36 cellular contexts compared by ENCODE assay signal in genomic region chr13:65028101-65028500, GRCh38.
DNase-seq lines count a peak whose midpoint lies in the region; ATAC-seq, FAIRE-seq and TF ChIP-seq lines count a peak whose summit lies in the region.
"Had no signal": no experiment of that assay in that cellular context is flagged by ENCODE, and none has a peak within 500 bp of the region (broad histone marks: within the 10 kb centered on the region; RNA-seq: fewer than 3 reads in every experiment).

No MANE protein-coding gene starts in this region.

- no peak for TF ChIP-seq CTCF in HFFc6 (IDR thresholded peaks at IDR 0.05)
- TF ChIP-seq CTCF in Loucy (conservative IDR thresholded peaks at IDR 0.05; ENCODE audit: low read length), result no peak
- no peak for TF ChIP-seq CTCF in astrocyte (IDR thresholded peaks at IDR 0.05; ENCODE audit: insufficient read depth, low read depth, low read length)
- TF ChIP-seq CTCF in K562 (IDR thresholded peaks at IDR 0.05 in 2 of 3, conservative IDR thresholded peaks at IDR 0.05 in 1 of 3; ENCODE audit: insufficient read depth in 2 of 3, low read depth in 1 of 3, low read length in 3 of 3), result no peak
- no peak for TF ChIP-seq CTCF in MM.1S (IDR thresholded peaks at IDR 0.05; ENCODE audit: low read length)
- TF ChIP-seq CTCF in thyroid gland (IDR thresholded peaks at IDR 0.05), result no peak

- 0% methylated on average over 1 of the region's 1 CpG for WGBS in K562 (ENCODE audit: insufficient coverage, low coverage, missing lambda C conversion rate)
- WGBS in thyroid gland, 2 donors, result 90 to 95% methylated on average over 1 of the region's 1 CpG

- DNase-seq in HFFc6 (no peak), astrocyte (ENCODE audit: low read depth) (no peak), K562 (ENCODE audit: extremely low read depth in 1 of 4, low spot score in 3 of 4) (no peak), MM.1S (no peak), NCI-H1092 treated with DMSO at 0.1 percent for 48 hours (lab: John Stamatoyannopoulos, UW) (no peak), thyroid gland (no peak), NOMO-1 treated with DMSO at 0.1 percent for 48 hours (lab: John Stamatoyannopoulos, UW; ENCODE audit: unreplicated experiment) (no peak)
- DNase-seq: 8988T; ACHN; AML-193; BE2C; C1 segment of cervical spinal cord; Caco-2; Calu3; CD4-positive, alpha-beta memory T cell; CD4-positive, alpha-beta T cell; CD4-positive, CD25-positive, alpha-beta regulatory T cell; CD8-positive, alpha-beta memory T cell; CD8-positive, alpha-beta T cell; COR-L47; DMS 273 treated with DMSO at 0.1 percent for 48 hours; DMS153; DMS53; DMS79; DMS79 treated with DMSO at 0.1 percent for 48 hours; DND-41; EL had no signal

- peak; percentile 34 for FAIRE-seq in astrocyte (lab: Jason Lieb, UNC)
- FAIRE-seq in K562 (lab: Jason Lieb, UNC), result no peak
- FAIRE-seq: A549, D721Med had no signal

- no peaks in the 10 kb centered on the region for H4K20me1 ChIP-seq in Loucy (ENCODE audit: insufficient read depth, low read length, poor library complexity, severe bottlenecking)
- no peaks in the 10 kb centered on the region for H4K20me1 ChIP-seq in astrocyte (ENCODE audit: insufficient read depth, low read length)
- no peaks in the 10 kb centered on the region for H4K20me1 ChIP-seq in K562 (replicated peaks; ENCODE audit: control insufficient read depth, insufficient read depth, low read length)
- no peaks in the 10 kb centered on the region for H4K20me1 ChIP-seq in MM.1S (ENCODE audit: insufficient read depth, low read length)
- H4K20me1 ChIP-seq: BLaER1; BLaER1 treated with 17β-estradiol and CSF1 and Interleukin-3, amounts not matched to agents 10 nM and 100 nM had no signal

- POLR2A ChIA-PET in K562 (lab: Yijun Ruan, JAX), result no interaction called here

- intact Hi-C loops in K562 (cut with micrococcal nuclease), result no loop called here
- intact Hi-C loops in thyroid gland (cut with DNase I), result no loop called here

- H3K9me2 ChIP-seq in Loucy (replicated peaks; ENCODE audit: low read depth, low read length) (no peaks in the 10 kb centered on the region), MM.1S (replicated peaks; ENCODE audit: insufficient read depth, low read length) (no peaks in the 10 kb centered on the region)

- H2AFZ ChIP-seq in Loucy (ENCODE audit: low read length), result peak overlapping the region; percentile 80; the same call in 1 of the 2 replicates
- no peak overlapping the region for H2AFZ ChIP-seq in astrocyte (ENCODE audit: low read depth, low read length)
- H2AFZ ChIP-seq in K562 (ENCODE audit: low read depth, low read length), result no peak overlapping the region
- H2AFZ ChIP-seq in MM.1S (ENCODE audit: low read length), result no peak overlapping the region

- no peaks in the 10 kb centered on the region for H3F3A ChIP-seq in Loucy (ENCODE audit: low read depth)
- no peaks in the 10 kb centered on the region for H3F3A ChIP-seq in MM.1S (ENCODE audit: insufficient read depth, low read length)

- in situ Hi-C loops in K562 (cut with MboI), result no loop called here

- peaks cover 15% of the 10 kb centered on the region; the same call in 1 of the 2 replicates for H3K36me3 Mint-ChIP-seq in HFFc6 (ENCODE audit: low read depth)
- no peaks in the 10 kb centered on the region for H3K36me3 Mint-ChIP-seq in astrocyte (ENCODE audit: low read depth, unreplicated experiment)
- H3K36me3 Mint-ChIP-seq: CD14-positive monocyte; CD4-positive, alpha-beta memory T cell; CD4-positive, CD25-positive, alpha-beta regulatory T cell; CD8-positive, alpha-beta memory T cell; CD8-positive, alpha-beta T cell had no signal

- H3K9me3 Mint-ChIP-seq in HFFc6 (peaks cover 3% of the 10 kb centered on the region), astrocyte (ENCODE audit: unreplicated experiment) (no peaks in the 10 kb centered on the region)

- H3K27ac Mint-ChIP-seq in HFFc6, result no peak overlapping the region
- H3K27ac Mint-ChIP-seq in astrocyte (ENCODE audit: unreplicated experiment), result no peak overlapping the region
- H3K27ac Mint-ChIP-seq: B cell; CD14-positive monocyte; CD4-positive, alpha-beta memory T cell; CD4-positive, alpha-beta T cell; CD4-positive, CD25-positive, alpha-beta regulatory T cell; CD8-positive, alpha-beta memory T cell; CD8-positive, alpha-beta T cell had no signal

- H3K27me3 Mint-ChIP-seq in HFFc6 (ENCODE audit: insufficient read depth), result no peaks in the 10 kb centered on the region; the same call in 1 of the 2 replicates
- H3K27me3 Mint-ChIP-seq in astrocyte (ENCODE audit: low read depth, unreplicated experiment), result no peaks in the 10 kb centered on the region
- H3K27me3 Mint-ChIP-seq: B cell; CD4-positive, alpha-beta memory T cell; CD4-positive, alpha-beta T cell; CD4-positive, CD25-positive, alpha-beta regulatory T cell; CD8-positive, alpha-beta memory T cell had no signal

- no peak for ATAC-seq in K562
- ATAC-seq: A549; CD8-positive, alpha-beta T cell had no signal

- H3K4me1 Mint-ChIP-seq in HFFc6 (ENCODE audit: low read depth) (peaks cover 24% of the 10 kb centered on the region), astrocyte (ENCODE audit: low read depth, unreplicated experiment) (no peaks in the 10 kb centered on the region)
- H3K4me1 Mint-ChIP-seq: B cell; CD14-positive monocyte; CD4-positive, alpha-beta memory T cell; CD4-positive, CD25-positive, alpha-beta regulatory T cell; CD8-positive, alpha-beta memory T cell had no signal

- H3K9me3 ChIP-seq in Loucy (ENCODE audit: insufficient read depth, low read depth, low read length) (no peaks in the 10 kb centered on the region), astrocyte (ENCODE audit: insufficient read depth, low read depth, low read length) (no peaks in the 10 kb centered on the region), K562 (replicated peaks; ENCODE audit: control insufficient read depth, insufficient read depth, low read depth, low read length) (no peaks in the 10 kb centered on the region), MM.1S (replicated peaks; ENCODE audit: insufficient read depth, low read length) (no peaks in the 10 kb centered on the region), thyroid gland (no peaks in the 10 kb centered on the region)
- H3K9me3 ChIP-seq: A549; BE2C; BLaER1; BLaER1 treated with 17β-estradiol and CSF1 and Interleukin-3, amounts not matched to agents 10 nM and 100 nM had no signal

- CTCF ChIA-PET in K562 (lab: Yijun Ruan, JAX; ENCODE audit: low intra/inter-chr PET ratio), result no interaction called here

- H3K4me3 Mint-ChIP-seq in HFFc6 (peak overlapping the region; percentile 85; the same call in 1 of the 2 replicates), astrocyte (ENCODE audit: unreplicated experiment) (no peak overlapping the region)
- H3K4me3 Mint-ChIP-seq: B cell; CD14-positive monocyte; CD4-positive, alpha-beta memory T cell; CD4-positive, alpha-beta T cell; CD4-positive, CD25-positive, alpha-beta regulatory T cell; CD8-positive, alpha-beta memory T cell; CD8-positive, alpha-beta T cell had no signal

- H3K27me3 ChIP-seq in Loucy (ENCODE audit: insufficient read depth, low read length, poor library complexity, severe bottlenecking) (no peaks in the 10 kb centered on the region), astrocyte (ENCODE audit: insufficient read depth, low read length) (no peaks in the 10 kb centered on the region), K562 (ENCODE audit: control insufficient read depth in 2 of 2, insufficient read depth in 2 of 2, low read length in 2 of 2) (no peaks in the 10 kb centered on the region), MM.1S (replicated peaks; ENCODE audit: insufficient read depth, low read length) (no peaks in the 10 kb centered on the region), thyroid gland (no peaks in the 10 kb centered on the region)
- H3K27me3 ChIP-seq: BE2C; BLaER1; BLaER1 treated with 17β-estradiol and CSF1 and Interleukin-3, amounts not matched to agents 10 nM and 100 nM had no signal

- H3K4me2 ChIP-seq in Loucy (ENCODE audit: low read depth, low read length, poor library complexity, severe bottlenecking), result no peak overlapping the region
- no peak overlapping the region for H3K4me2 ChIP-seq in astrocyte (ENCODE audit: low read length)
- H3K4me2 ChIP-seq in K562 (ENCODE audit: insufficient read depth, low read length), result no peak overlapping the region
- no peak overlapping the region for H3K4me2 ChIP-seq in MM.1S (ENCODE audit: low read depth, low read length)
- H3K4me2 ChIP-seq: A549; BLaER1; BLaER1 treated with 17β-estradiol and CSF1 and Interleukin-3, amounts not matched to agents 10 nM and 100 nM had no signal

- H3K4me1 ChIP-seq in Loucy (ENCODE audit: insufficient read depth, low read length, poor library complexity, severe bottlenecking), result peaks cover 10% of the 10 kb centered on the region
- no peaks in the 10 kb centered on the region for H3K4me1 ChIP-seq in astrocyte (ENCODE audit: insufficient read depth, low read length)
- no peaks in the 10 kb centered on the region for H3K4me1 ChIP-seq in K562 (replicated peaks in 1 of 2; ENCODE audit: control insufficient read depth in 2 of 2, insufficient read depth in 2 of 2, low read length in 2 of 2)
- no peaks in the 10 kb centered on the region for H3K4me1 ChIP-seq in MM.1S (ENCODE audit: low read length)
- H3K4me1 ChIP-seq in thyroid gland, result no peaks in the 10 kb centered on the region
- H3K4me1 ChIP-seq: A549; BE2C; BLaER1; BLaER1 treated with 17β-estradiol and CSF1 and Interleukin-3, amounts not matched to agents 10 nM and 100 nM; Caco-2 had no signal

- no peak overlapping the region for H3K9ac ChIP-seq in Loucy (ENCODE audit: low read depth, low read length, poor library complexity, severe bottlenecking)
- H3K9ac ChIP-seq in astrocyte (ENCODE audit: low read length), result no peak overlapping the region
- H3K9ac ChIP-seq in K562 (ENCODE audit: insufficient read depth in 1 of 2, low read depth in 2 of 2, low read length in 2 of 2), result no peak overlapping the region
- no peak overlapping the region for H3K9ac ChIP-seq in MM.1S (ENCODE audit: low read length)
- H3K9ac ChIP-seq: BLaER1; BLaER1 treated with 17β-estradiol and CSF1 and Interleukin-3, amounts not matched to agents 10 nM and 100 nM had no signal

- H3K79me2 ChIP-seq in Loucy (ENCODE audit: insufficient read depth, low read length) (no peaks in the 10 kb centered on the region), astrocyte (ENCODE audit: insufficient read depth, low read length) (no peaks in the 10 kb centered on the region), K562 (ENCODE audit: control insufficient read depth, insufficient read depth, low read length) (no peaks in the 10 kb centered on the region), MM.1S (ENCODE audit: low read length) (no peaks in the 10 kb centered on the region)

- TF ChIP-seq POLR2A in K562 (conservative IDR thresholded peaks at IDR 0.05) (no peak), thyroid gland (IDR thresholded peaks at IDR 0.05) (no peak)

- H3K27ac ChIP-seq in astrocyte (ENCODE audit: low read depth, low read length), result no peak overlapping the region
- H3K27ac ChIP-seq in K562 (ENCODE audit: extremely low read depth, low read depth, low read length), result no peak overlapping the region
- no peak overlapping the region for H3K27ac ChIP-seq in MM.1S (ENCODE audit: low read length)
- H3K27ac ChIP-seq in thyroid gland, result no peak overlapping the region
- H3K27ac ChIP-seq: 22Rv1; A549; BLaER1; BLaER1 treated with 17β-estradiol and CSF1 and Interleukin-3, amounts not matched to agents 10 nM and 100 nM; C4-2B had no signal

- no peaks in the 10 kb centered on the region for H3K9me1 ChIP-seq in K562 (ENCODE audit: control insufficient read depth, insufficient read depth, low read length)

- no peak for TF ChIP-seq EP300 in K562 (IDR thresholded peaks at IDR 0.05; ENCODE audit: low read length)

- BruUV-seq in K562 (replicated peaks; lab: Mats Ljungman, UMichigan), result no TSS peak

- H3K4me3 ChIP-seq in Loucy (ENCODE audit: low read length, poor library complexity, severe bottlenecking), result no peak overlapping the region
- H3K4me3 ChIP-seq in astrocyte (ENCODE audit: insufficient read depth, low read depth, low read length), result no peak overlapping the region
- H3K4me3 ChIP-seq in K562, result no peak overlapping the region
- no peak overlapping the region for H3K4me3 ChIP-seq in MM.1S (ENCODE audit: low read length)
- no peak overlapping the region for H3K4me3 ChIP-seq in thyroid gland (replicated peaks in 1 of 3)
- H3K4me3 ChIP-seq: A549; BLaER1; BLaER1 treated with 17β-estradiol and CSF1 and Interleukin-3, amounts not matched to agents 10 nM and 100 nM had no signal

- TF ChIP-seq RAD21 in K562 (CRISPR knock-in tag; conservative IDR thresholded peaks at IDR 0.05 in 1 of 2, IDR thresholded peaks at IDR 0.05 in 1 of 2), result no peak

- H3K36me3 ChIP-seq in Loucy (ENCODE audit: insufficient read depth, low read length) (no peaks in the 10 kb centered on the region), astrocyte (ENCODE audit: insufficient read depth, low read length) (no peaks in the 10 kb centered on the region), K562 (ENCODE audit: control insufficient read depth, insufficient read depth, low read length) (no peaks in the 10 kb centered on the region), MM.1S (replicated peaks; ENCODE audit: insufficient read depth, low read length) (no peaks in the 10 kb centered on the region), thyroid gland (no peaks in the 10 kb centered on the region)
- H3K36me3 ChIP-seq: BE2C; BLaER1; BLaER1 treated with 17β-estradiol and CSF1 and Interleukin-3, amounts not matched to agents 10 nM and 100 nM had no signal
